16 cellular contexts compared by ENCODE assay signal in the genomic region with DNA sequence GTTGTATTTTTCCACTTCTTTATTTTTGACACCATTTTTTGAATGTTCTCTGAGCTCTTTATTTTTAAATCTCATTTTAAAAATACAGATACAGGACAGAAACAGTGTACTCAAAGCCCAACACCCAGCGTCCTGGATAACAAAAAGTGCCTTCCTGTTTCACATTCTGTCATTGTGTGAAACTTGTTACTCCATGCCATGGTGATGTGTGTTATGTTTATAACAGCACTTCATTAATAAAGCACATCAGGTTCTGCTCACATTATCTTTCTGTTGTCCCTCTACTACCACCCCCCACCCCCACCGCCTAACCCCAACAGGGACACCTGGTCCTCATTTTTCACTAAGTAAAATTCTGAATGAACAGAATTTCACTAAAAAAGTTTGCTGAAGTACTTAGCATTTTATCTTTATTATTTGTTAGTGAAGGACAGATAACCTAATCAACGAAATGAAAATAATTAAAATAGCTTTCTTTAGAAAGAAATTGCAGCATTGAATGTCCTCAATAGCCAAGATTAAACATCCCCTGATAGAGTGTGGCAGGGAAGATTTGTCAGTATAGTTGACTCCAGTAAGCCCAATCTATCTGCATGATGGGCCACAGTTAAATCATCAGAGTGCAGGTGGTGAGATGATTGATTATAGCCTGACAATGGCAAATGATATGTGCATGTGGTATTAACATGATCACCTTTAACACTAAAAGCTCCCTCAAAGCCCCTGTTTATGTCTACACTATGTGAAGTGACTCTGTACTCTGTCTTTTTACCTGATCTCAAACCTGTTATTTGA.
"Had no signal": no experiment of that assay in that cellular context is flagged by ENCODE, and none has a peak within 500 bp of the region (broad histone marks: within the 10 kb centered on the region; RNA-seq: fewer than 3 reads in every experiment).

No MANE protein-coding gene starts in this region.

- ATAC-seq: activated T-cell treated with anti-CD3 and anti-CD28 coated beads, Interleukin-2, amount 50 U/mL, for 72 hours; foreskin keratinocyte; natural killer cell; psoas muscle had no signal

- H3K4me3 ChIP-seq: dorsolateral prefrontal cortex, heart right ventricle, psoas muscle had no signal

- H3K27ac ChIP-seq: foreskin keratinocyte, heart right ventricle, psoas muscle, VCaP had no signal

- H3K27me3 ChIP-seq: dorsolateral prefrontal cortex, heart right ventricle had no signal

- H3K27me3 Mint-ChIP-seq: activated CD4-positive, alpha-beta memory T cell treated with anti-CD3 and anti-CD28 coated beads, Interleukin-2, amount 10 ng/mL, durations not matched to agents 7 days and 5 days; activated naive CD8-positive, alpha-beta T cell treated with anti-CD3 and anti-CD28 coated beads, Interleukin-2, amount 10 ng/mL, durations not matched to agents 7 days and 5 days; memory B cell had no signal

- H3K36me3 Mint-ChIP-seq: activated naive CD8-positive, alpha-beta T cell treated with anti-CD3 and anti-CD28 coated beads, Interleukin-2, amount 10 ng/mL, durations not matched to agents 7 days and 5 days; memory B cell; natural killer cell had no signal

- H3K4me1 Mint-ChIP-seq: activated CD4-positive, alpha-beta memory T cell treated with anti-CD3 and anti-CD28 coated beads, Interleukin-2, amount 10 ng/mL, durations not matched to agents 7 days and 5 days; activated naive CD8-positive, alpha-beta T cell treated with anti-CD3 and anti-CD28 coated beads, Interleukin-2, amount 10 ng/mL, durations not matched to agents 7 days and 5 days; memory B cell; natural killer cell had no signal

- H3K9me3 ChIP-seq: heart right ventricle, psoas muscle had no signal

- H3K4me1 ChIP-seq: foreskin keratinocyte, heart right ventricle, psoas muscle had no signal

- DNase-seq: activated CD4-positive, alpha-beta memory T cell treated with anti-CD3 and anti-CD28 coated beads, Interleukin-2, amount 10 ng/mL, durations not matched to agents 7 days and 5 days; activated gamma-delta T cell treated with Interleukin-2 at 50 U/mL for 16 hours; activated naive CD8-positive, alpha-beta T cell treated with anti-CD3 and anti-CD28 coated beads, Interleukin-2, amount 10 ng/mL, durations not matched to agents 7 days and 5 days; activated T-cell treated with anti-CD3 and anti-CD28 coated beads, Interleukin-2, amount 50 U/mL, for 72 hours; anterior cingulate cortex; dorsolateral prefrontal cortex; foreskin keratinocyte; heart right ventricle; natural killer cell; psoas muscle; stimulated activated CD4-positive, alpha-beta T cell treated with anti-CD3 and anti-CD28 coated beads, Interleukin-12 subunit alpha, Interleukin-12 subunit beta, amount 100 ng/mL, for 4 hours; stimulated activated naive CD4-positive, alpha-beta T cell; T-helper 9 cell; trophoblast cell had no signal

- H3K9me3 Mint-ChIP-seq: activated CD4-positive, alpha-beta memory T cell treated with anti-CD3 and anti-CD28 coated beads, Interleukin-2, amount 10 ng/mL, durations not matched to agents 7 days and 5 days; activated naive CD8-positive, alpha-beta T cell treated with anti-CD3 and anti-CD28 coated beads, Interleukin-2, amount 10 ng/mL, durations not matched to agents 7 days and 5 days had no signal

- H3K27ac Mint-ChIP-seq: activated CD4-positive, alpha-beta memory T cell treated with anti-CD3 and anti-CD28 coated beads, Interleukin-2, amount 10 ng/mL, durations not matched to agents 7 days and 5 days; activated naive CD8-positive, alpha-beta T cell treated with anti-CD3 and anti-CD28 coated beads, Interleukin-2, amount 10 ng/mL, durations not matched to agents 7 days and 5 days; activated T-cell treated with anti-CD3 and anti-CD28 coated beads, Interleukin-2, amount 50 U/mL, for 72 hours; memory B cell; natural killer cell had no signal

- H3K4me3 Mint-ChIP-seq: activated CD4-positive, alpha-beta memory T cell treated with anti-CD3 and anti-CD28 coated beads, Interleukin-2, amount 10 ng/mL, durations not matched to agents 7 days and 5 days; activated naive CD8-positive, alpha-beta T cell treated with anti-CD3 and anti-CD28 coated beads, Interleukin-2, amount 10 ng/mL, durations not matched to agents 7 days and 5 days; activated T-cell treated with anti-CD3 and anti-CD28 coated beads, Interleukin-2, amount 50 U/mL, for 72 hours; memory B cell; natural killer cell had no signal
